ENCODE assay signal across 8 cellular contexts in genomic region chr11:114340311-114341131, GRCh38. TPM values are rescaled to one million over a fixed set of nuclear protein-coding genes. Genes with fewer than 3 reads are reported as not detected.
DNase-seq lines count a peak whose midpoint lies in the region; ATAC-seq and TF ChIP-seq lines count a peak whose summit lies in the region.

No MANE protein-coding gene starts in this region.

- H3K9me3 Mint-ChIP-seq in activated CD4-positive, alpha-beta T cell treated with anti-CD3 and anti-CD28 coated beads, Interleukin-2, amount 10 ng/mL, durations not matched to agents 7 days and 5 days: no peaks in the 10 kb centered on the region
- peaks cover 0 to 4% (median 0%) of the 10 kb centered on the region in 7 donors for H3K9me3 Mint-ChIP-seq in naive B cell

- H3K27me3 ChIP-seq in DND-41 (ENCODE audit: insufficient read depth, low read length, poor library complexity): peaks cover 6% of the 10 kb centered on the region

- no peaks in the 10 kb centered on the region for H3K36me3 ChIP-seq in DND-41 (ENCODE audit: insufficient read depth, low read length)

- H3K4me1 ChIP-seq in DND-41 (ENCODE audit: insufficient read depth, low read length): peaks cover 8% of the 10 kb centered on the region

- DNase-seq in DND-41 (peak; percentile 40), NCI-H446 treated with DMSO at 0.1 percent for 48 hours (lab: John Stamatoyannopoulos, UW) (peak; percentile 37), naive B cell (peak; percentile 14), NCI-H187 (lab: John Stamatoyannopoulos, UW) (no peak)
- peak; percentile 39 for DNase-seq in activated CD4-positive, alpha-beta T cell treated with anti-CD3 and anti-CD28 coated beads, Interleukin-2, amount 10 ng/mL, durations not matched to agents 7 days and 5 days

- ATAC-seq in DND-41 (ENCODE audit: insufficient read depth, low read depth): peak; percentile 79
- ATAC-seq in HG02759 (IDR thresholded peaks at IDR 0.05; ENCODE audit: unreplicated experiment): peak; percentile 65
- ATAC-seq in esophagus mucosa: peak; percentile 58
- ATAC-seq in naive B cell (ENCODE audit: low read depth in 2 of 2): peak; percentile 52 to 65
- ATAC-seq in GM18870 (IDR thresholded peaks at IDR 0.05; ENCODE audit: unreplicated experiment): no peak

- H3K4me3 Mint-ChIP-seq in activated CD4-positive, alpha-beta T cell treated with anti-CD3 and anti-CD28 coated beads, Interleukin-2, amount 10 ng/mL, durations not matched to agents 7 days and 5 days: no peak overlapping the region
- peak overlapping the region in 7 of 8 donors; percentile 28 to 80 (median 37) for H3K4me3 Mint-ChIP-seq in naive B cell

- H3K9ac ChIP-seq in DND-41 (ENCODE audit: low read depth, low read length): no peak overlapping the region

- H3K4me3 ChIP-seq in DND-41 (ENCODE audit: low read depth in 1 of 2, low read length in 2 of 2): no peak overlapping the region

- H2AFZ ChIP-seq in DND-41 (ENCODE audit: low read depth, low read length): peak overlapping the region; percentile 32; the same call in 1 of the 2 replicates

- H3K9me3 ChIP-seq in DND-41 (ENCODE audit: insufficient read depth, low read length, severe bottlenecking): no peaks in the 10 kb centered on the region

- H3K27ac Mint-ChIP-seq in activated CD4-positive, alpha-beta T cell treated with anti-CD3 and anti-CD28 coated beads, Interleukin-2, amount 10 ng/mL, durations not matched to agents 7 days and 5 days: no peak overlapping the region
- peak overlapping the region in 1 of 6 donors; percentile 3 for H3K27ac Mint-ChIP-seq in naive B cell

- H3K79me2 ChIP-seq in DND-41 (ENCODE audit: insufficient read depth, low read length): no peaks in the 10 kb centered on the region

- no peaks in the 10 kb centered on the region for H3K36me3 Mint-ChIP-seq in activated CD4-positive, alpha-beta T cell treated with anti-CD3 and anti-CD28 coated beads, Interleukin-2, amount 10 ng/mL, durations not matched to agents 7 days and 5 days (ENCODE audit: low read depth)
- no peaks in the 10 kb centered on the region for H3K36me3 Mint-ChIP-seq in naive B cell

- H3K4me1 Mint-ChIP-seq in activated CD4-positive, alpha-beta T cell treated with anti-CD3 and anti-CD28 coated beads, Interleukin-2, amount 10 ng/mL, durations not matched to agents 7 days and 5 days: peaks cover 7% of the 10 kb centered on the region
- peaks cover 4 to 12% (median 5%) of the 10 kb centered on the region in 3 donors for H3K4me1 Mint-ChIP-seq in naive B cell

- peak; percentile 80 for TF ChIP-seq CTCF in DND-41 (IDR thresholded peaks at IDR 0.05; ENCODE audit: borderline replicate concordance, extremely low read depth, low read length, poor library complexity, severe bottlenecking)

- POLR2A ChIA-PET in activated CD4-positive, alpha-beta T cell treated with anti-CD3 and anti-CD28 coated beads, Interleukin-2, amount 10 ng/mL, durations not matched to agents 7 days and 5 days (lab: Charles Lee): no interaction called here

- no peak overlapping the region for H3K27ac ChIP-seq in DND-41 (ENCODE audit: low read length)

- H3K4me2 ChIP-seq in DND-41 (ENCODE audit: insufficient read depth, low read length): peak overlapping the region; percentile 41; the same call in 1 of the 2 replicates

- H3K27me3 Mint-ChIP-seq in activated CD4-positive, alpha-beta T cell treated with anti-CD3 and anti-CD28 coated beads, Interleukin-2, amount 10 ng/mL, durations not matched to agents 7 days and 5 days: peaks cover 14% of the 10 kb centered on the region
- peaks cover 5 to 34% (median 30%) of the 10 kb centered on the region in 3 donors for H3K27me3 Mint-ChIP-seq in naive B cell

- CTCF ChIA-PET in activated CD4-positive, alpha-beta T cell treated with anti-CD3 and anti-CD28 coated beads, Interleukin-2, amount 10 ng/mL, durations not matched to agents 7 days and 5 days (lab: Charles Lee): interaction anchor here (0.8 to 1.4 kb wide), 2 partner anchors 42 to 60 kb away, joined by 3 to 4 read pairs; no protein-coding TSS in a partner anchor

- H4K20me1 ChIP-seq in DND-41 (ENCODE audit: insufficient read depth, low read length): no peaks in the 10 kb centered on the region

RNA-seq across cellular contexts. Expression of gene NNMT, which starts 44.3 kb away (rescaled TPM):
- total RNA-seq in activated CD4-positive, alpha-beta T cell treated with anti-CD3 and anti-CD28 coated beads, Interleukin-2, amount 10 ng/mL, durations not matched to agents 7 days and 5 days: not detected
- 16.8 TPM for total RNA-seq in esophagus mucosa
- under 1 TPM in 1 of 6 donors, not detected in 5; 0.64 TPM for polyA plus RNA-seq in naive B cell (ENCODE audit: low read depth in 6 of 6)

RNA-seq across cellular contexts. Expression of gene C11orf71, which starts 59.8 kb away (rescaled TPM):
- total RNA-seq in activated CD4-positive, alpha-beta T cell treated with anti-CD3 and anti-CD28 coated beads, Interleukin-2, amount 10 ng/mL, durations not matched to agents 7 days and 5 days: 1 to 10 TPM; 6.7 to 7.4 TPM
- total RNA-seq in esophagus mucosa: 2.9 TPM
- polyA plus RNA-seq in naive B cell (ENCODE audit: low read depth in 6 of 6): 10 to 100 TPM in 5 of 6 donors, 1 to 10 TPM in 1; 7.0 to 17.2 (median 15.4) TPM

RNA-seq across cellular contexts. Expression of gene RBM7, which starts 59.9 kb away (rescaled TPM):
- 10 to 100 TPM; 34.2 to 49.7 TPM for total RNA-seq in activated CD4-positive, alpha-beta T cell treated with anti-CD3 and anti-CD28 coated beads, Interleukin-2, amount 10 ng/mL, durations not matched to agents 7 days and 5 days
- total RNA-seq in esophagus mucosa: 20.2 TPM
- 10 to 100 TPM; 42.5 to 73.4 (median 60.3) TPM for polyA plus RNA-seq in naive B cell (ENCODE audit: low read depth in 6 of 6)

Comparison
In these comparisons a context has a peak if more than half of its experiments do, and no peak if none do; other contexts are left out.
1. DNase-seq: peak in DND-41 (single experiment), NCI-H446 treated with DMSO at 0.1 percent for 48 hours (single experiment), activated CD4-positive, alpha-beta T cell treated with anti-CD3 and anti-CD28 coated beads, Interleukin-2, amount 10 ng/mL, durations not matched to agents 7 days and 5 days (single experiment) and naive B cell (single experiment); none in NCI-H187 (0 of 2).
2. RNA of gene NNMT, which starts 44.3 kb away (total RNA-seq): 16.8 TPM in esophagus mucosa (single experiment); not detected in activated CD4-positive, alpha-beta T cell treated with anti-CD3 and anti-CD28 coated beads, Interleukin-2, amount 10 ng/mL, durations not matched to agents 7 days and 5 days; every median in the first group is over 10 times any median in the second.